12 cellular contexts compared by ENCODE assay signal in the genomic region with DNA sequence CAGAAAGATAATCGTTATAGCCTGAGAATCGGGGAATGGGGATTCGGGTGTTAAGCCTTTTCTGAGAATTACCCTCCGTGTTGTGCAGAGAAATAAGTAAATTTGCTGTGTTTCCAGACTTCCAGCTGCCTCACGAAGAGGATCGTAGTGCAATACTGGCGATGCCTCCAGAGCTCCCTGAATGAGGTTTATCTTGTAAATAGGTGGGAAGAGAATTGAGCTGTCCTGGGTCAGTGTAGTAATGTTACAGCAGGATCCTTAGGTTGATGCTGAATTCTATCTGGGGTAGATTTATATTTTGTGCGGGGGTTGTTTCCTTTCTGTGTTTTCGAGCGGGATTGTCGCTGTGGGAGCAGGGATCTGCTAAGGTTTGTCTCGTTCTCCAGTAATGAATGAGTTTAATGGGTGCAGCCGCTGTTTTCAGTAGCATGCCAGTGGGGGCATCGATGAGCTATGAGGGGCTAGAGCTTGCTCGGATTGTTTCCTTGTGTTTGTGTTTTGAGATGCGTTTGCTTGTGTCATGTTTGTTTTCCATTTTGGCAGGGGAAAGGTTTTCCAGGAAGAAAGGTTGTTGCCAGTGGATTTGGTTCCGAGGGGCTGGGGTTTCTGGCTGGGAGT. TPM values are rescaled to one million over a fixed set of nuclear protein-coding genes. Genes with fewer than 3 reads are reported as not detected.
DNase-seq lines count a peak whose midpoint lies in the region; ATAC-seq, FAIRE-seq and TF ChIP-seq lines count a peak whose summit lies in the region.
"Not testable (repeated sequence)": the region's sequence is repeated elsewhere in the genome, so short reads cannot be mapped to it uniquely, and the experiment has no call there.
"Had no signal": no experiment of that assay in that cellular context is flagged by ENCODE, and none has a peak within 500 bp of the region (broad histone marks: within the 10 kb centered on the region; RNA-seq: fewer than 3 reads in every experiment).

No MANE protein-coding gene starts in this region.

- H4K20me1 ChIP-seq in IMR-90 (ENCODE audit: insufficient read depth, low read length); H1 (replicated peaks in 1 of 2; ENCODE audit: control insufficient read depth in 1 of 2, insufficient read depth in 2 of 2, low read length in 2 of 2); HepG2 (ENCODE audit: insufficient read depth, low read length): not testable (repeated sequence)

- H3K27ac ChIP-seq in IMR-90 (ENCODE audit: insufficient read depth, low read length); Panc1 (ENCODE audit: low read length); H1 (ENCODE audit: low read depth, low read length); HepG2 (ENCODE audit: extremely low read length, insufficient read depth, low read length); gastrocnemius medialis: not testable (repeated sequence)

- H4K91ac ChIP-seq in IMR-90 (ENCODE audit: insufficient read depth, low read depth, low read length); H1 (replicated peaks; ENCODE audit: insufficient read length, low read length): not testable (repeated sequence)

- H3K36me3 Mint-ChIP-seq in activated CD4-positive, alpha-beta T cell treated with anti-CD3 and anti-CD28 coated beads, Interleukin-2, amount 10 ng/mL, durations not matched to agents 24 days and 14 days (ENCODE audit: low read depth): not testable (repeated sequence)

- H3K27me3 Mint-ChIP-seq in activated CD4-positive, alpha-beta T cell treated with anti-CD3 and anti-CD28 coated beads, Interleukin-2, amount 10 ng/mL, durations not matched to agents 24 days and 14 days: not testable (repeated sequence)

- in situ Hi-C loops in IMR-90 (cut with MboI; ENCODE audit: low sequenced_read_pairs); Panc1 (cut with HindIII; ENCODE audit: low pct_unique_long_range_greater_than_20kb, low sequenced_read_pairs); HepG2 (cut with HindIII; ENCODE audit: extremely low pct_ligation_motif_present, low pct_unique_long_range_greater_than_20kb); gastrocnemius medialis (cut with MboI; ENCODE audit: low sequenced_read_pairs in 4 of 4): not testable (repeated sequence)

- BruUV-seq in IMR-90 (replicated peaks; lab: Mats Ljungman, UMichigan); HepG2 (replicated peaks; lab: Mats Ljungman, UMichigan): not testable (repeated sequence)
- BruUV-seq in Panc1 (replicated peaks; lab: Mats Ljungman, UMichigan): TSS peak; percentile 68

- H3K4me1 ChIP-seq in IMR-90 (ENCODE audit: control insufficient read depth, insufficient read depth, low read length); Panc1 (ENCODE audit: control insufficient read depth, insufficient read depth, low read length); H1 (replicated peaks in 1 of 4; ENCODE audit: control insufficient read depth in 3 of 4, insufficient read depth in 4 of 4, low read length in 3 of 4); HepG2 (ENCODE audit: insufficient read depth, low read length); gastrocnemius medialis: not testable (repeated sequence)

- not testable (repeated sequence) for TF ChIP-seq EP300 in H1 (IDR thresholded peaks at IDR 0.05; ENCODE audit: borderline replicate concordance in 1 of 2, low read depth in 2 of 2, low read length in 2 of 2); HepG2 (IDR thresholded peaks at IDR 0.05; ENCODE audit: low read depth in 2 of 2, low read length in 2 of 2); HepG2 (CRISPR knock-in tag; IDR thresholded peaks at IDR 0.05; ENCODE audit: borderline replicate concordance)

- H2BK15ac ChIP-seq in IMR-90 (ENCODE audit: low read depth, low read length); H1 (ENCODE audit: low read length): not testable (repeated sequence)

- dilution Hi-C loops in IMR-90 (cut with HindIII; ENCODE audit: low sequenced_read_pairs, unreplicated experiment): not testable (repeated sequence)

- H3K36me3 ChIP-seq in IMR-90 (ENCODE audit: control insufficient read depth, insufficient read depth, low read length); Panc1 (ENCODE audit: control insufficient read depth, insufficient read depth, low read length); H1 (ENCODE audit: control insufficient read depth in 2 of 4, insufficient read depth in 4 of 4, low read length in 3 of 4); HepG2 (replicated peaks in 1 of 2; ENCODE audit: control insufficient read depth in 1 of 2, insufficient read depth in 2 of 2, low read length in 2 of 2); gastrocnemius medialis: not testable (repeated sequence)

- H3K9me3 ChIP-seq in IMR-90 (ENCODE audit: control insufficient read depth, insufficient read depth, low read length); Panc1 (ENCODE audit: control insufficient read depth, insufficient read depth, low read depth, low read length); H1 (ENCODE audit: insufficient read depth in 2 of 2, low read depth in 1 of 2, low read length in 1 of 2); HepG2 (ENCODE audit: low read length); gastrocnemius medialis: not testable (repeated sequence)

- peak; percentile 36; the same call in 1 of the 2 replicates for ATAC-seq in IMR-90 (ENCODE audit: low read depth)
- ATAC-seq in Panc1: peak; percentile 20; the same call in 1 of the 2 replicates
- peak; percentile 32 for ATAC-seq in HepG2
- ATAC-seq in gastrocnemius medialis: peak; percentile 6 to 10

- CTCF ChIA-PET in IMR-90 (lab: Yijun Ruan, JAX); Panc1 (lab: Charles Lee); H1 (lab: Charles Lee; ENCODE audit: partially characterized antibody); HepG2 (lab: Yijun Ruan, JAX; ENCODE audit: low intra/inter-chr PET ratio, low total read pairs): not testable (repeated sequence)

- not testable (repeated sequence) for H3K4me1 Mint-ChIP-seq in activated CD4-positive, alpha-beta T cell treated with anti-CD3 and anti-CD28 coated beads, Interleukin-2, amount 10 ng/mL, durations not matched to agents 24 days and 14 days

- peak; percentile 39 for FAIRE-seq in GM19239 (lab: Jason Lieb, UNC)
- FAIRE-seq in H1 (lab: Jason Lieb, UNC): peak; percentile 92
- FAIRE-seq in HepG2 (lab: Jason Lieb, UNC): peak; percentile 12

- not testable (repeated sequence) for H3K14ac ChIP-seq in IMR-90 (replicated peaks; ENCODE audit: low read depth, low read length); H1 (ENCODE audit: insufficient read length)

- not testable (repeated sequence) for H3K4me2 ChIP-seq in IMR-90 (ENCODE audit: low read depth, low read length); H1 (ENCODE audit: insufficient read depth in 1 of 2, low read depth in 2 of 2, low read length in 2 of 2); HepG2 (ENCODE audit: low read depth, low read length)

- WGBS in IMR-90 (ENCODE audit: extremely low coverage in 2 of 2, insufficient read length in 1 of 2), 2 experiments: 77% methylated on average over 3 of the region's 17 CpGs; no CpG with 5 or more reads in 1 of the 2 experiments
- WGBS in H1 (ENCODE audit: extremely low coverage in 1 of 2, insufficient coverage in 1 of 2, insufficient read length in 1 of 2, insufficient replicate concordance in 2 of 2, low coverage in 1 of 2, low lambda C conversion rate in 2 of 2, missing lambda C conversion rate in 1 of 2), 2 experiments: 95% methylated on average over 7 of the region's 17 CpGs; no CpG with 5 or more reads in 1 of the 2 experiments
- 59% methylated on average over 11 of the region's 17 CpGs for WGBS in HepG2 (ENCODE audit: low lambda C conversion rate)

- H3K9me1 ChIP-seq in IMR-90 (ENCODE audit: insufficient read depth, low read length): not testable (repeated sequence)

- not testable (repeated sequence) for H2AK5ac ChIP-seq in IMR-90 (ENCODE audit: low read depth, low read length); H1 (ENCODE audit: low read depth, low read length)

- not testable (repeated sequence) for H3K79me2 ChIP-seq in H1 (ENCODE audit: control insufficient read depth in 1 of 2, insufficient read depth in 2 of 2, low read length in 2 of 2); HepG2 (ENCODE audit: insufficient read depth, low read length)

- not testable (repeated sequence) for H3K79me1 ChIP-seq in IMR-90 (ENCODE audit: low read depth in 1 of 2, low read length in 2 of 2); H1 (ENCODE audit: low read depth, low read length)

- H3K23me2 ChIP-seq in H1 (ENCODE audit: low read depth, low read length): not testable (repeated sequence)

- POLR2A ChIA-PET in IMR-90 (lab: Charles Lee; ENCODE audit: unreplicated experiment); Panc1 (lab: Charles Lee); H1 (lab: Charles Lee; ENCODE audit: partially characterized antibody); HepG2 (lab: Yijun Ruan, JAX): not testable (repeated sequence)

- not testable (repeated sequence) for H2BK5ac ChIP-seq in IMR-90 (ENCODE audit: low read depth, low read length, poor library complexity, severe bottlenecking); H1 (ENCODE audit: low read depth, low read length)

- H2BK12ac ChIP-seq in H1 (ENCODE audit: low read depth, low read length): not testable (repeated sequence)

- not testable (repeated sequence) for H4K8ac ChIP-seq in IMR-90 (ENCODE audit: low read depth in 2 of 2, low read length in 2 of 2); H1 (ENCODE audit: extremely low read depth, insufficient read depth, low read length)

- H3K4me3 ChIP-seq in IMR-90 (ENCODE audit: insufficient read depth, low read depth, low read length); Panc1 (ENCODE audit: low read depth in 2 of 2, low read length in 2 of 2); H1 (ENCODE audit: extremely low read depth in 1 of 4, insufficient read depth in 2 of 4, low read depth in 3 of 4, low read length in 4 of 4); HepG2 (replicated peaks in 1 of 3; ENCODE audit: insufficient read depth in 1 of 3, low read depth in 2 of 3, low read length in 3 of 3); gastrocnemius medialis: not testable (repeated sequence)

- not testable (repeated sequence) for H2BK120ac ChIP-seq in IMR-90 (ENCODE audit: low read depth, low read length); H1 (replicated peaks; ENCODE audit: low read depth, low read length)

- not testable (repeated sequence) for H3K9me3 Mint-ChIP-seq in activated CD4-positive, alpha-beta T cell treated with anti-CD3 and anti-CD28 coated beads, Interleukin-2, amount 10 ng/mL, durations not matched to agents 24 days and 14 days

- not testable (repeated sequence) for TF ChIP-seq RAD21 in IMR-90 (IDR thresholded peaks at IDR 0.05; ENCODE audit: low read length); H1 (IDR thresholded peaks at IDR 0.05 in 1 of 2, conservative IDR thresholded peaks at IDR 0.05 in 1 of 2; ENCODE audit: low read depth in 2 of 2, low read length in 2 of 2); HepG2 (CRISPR knock-in tag; IDR thresholded peaks at IDR 0.05)

- H3K23ac ChIP-seq in IMR-90 (ENCODE audit: low read depth, low read length); H1 (ENCODE audit: insufficient read length): not testable (repeated sequence)

- H3K27ac Mint-ChIP-seq in activated CD4-positive, alpha-beta T cell treated with anti-CD3 and anti-CD28 coated beads, Interleukin-2, amount 10 ng/mL, durations not matched to agents 24 days and 14 days: not testable (repeated sequence)

- not testable (repeated sequence) for H2AFZ ChIP-seq in IMR-90 (replicated peaks; ENCODE audit: low read length, poor library complexity); H1 (ENCODE audit: low read length); HepG2 (ENCODE audit: low read length)

- not testable (repeated sequence) for H3K4ac ChIP-seq in IMR-90 (ENCODE audit: low read depth, low read length); H1 (replicated peaks; ENCODE audit: insufficient read length, low read depth, low read length)

- not testable (repeated sequence) for H4K5ac ChIP-seq in IMR-90 (ENCODE audit: low read depth, low read length); H1 (ENCODE audit: insufficient read length, low read depth, low read length)

- TF ChIP-seq CTCF in IMR-90 (conservative IDR thresholded peaks at IDR 0.05; ENCODE audit: low read depth, low read length); Panc1 (IDR thresholded peaks at IDR 0.05); H1 (IDR thresholded peaks at IDR 0.05; ENCODE audit: control extremely low read depth in 1 of 3, insufficient read depth in 1 of 3, low read depth in 1 of 3, low read length in 3 of 3); HepG2 (CRISPR knock-in tag; IDR thresholded peaks at IDR 0.05); gastrocnemius medialis (IDR thresholded peaks at IDR 0.05 in 4 of 5, conservative IDR thresholded peaks at IDR 0.05 in 1 of 5): not testable (repeated sequence)

- not testable (repeated sequence) for H2AK9ac ChIP-seq in IMR-90 (replicated peaks; ENCODE audit: low read depth, low read length, poor library complexity)

- not testable (repeated sequence) for H2BK20ac ChIP-seq in IMR-90 (ENCODE audit: low read depth, low read length); H1 (ENCODE audit: low read length)

- not testable (repeated sequence) for H3K4me3 Mint-ChIP-seq in activated CD4-positive, alpha-beta T cell treated with anti-CD3 and anti-CD28 coated beads, Interleukin-2, amount 10 ng/mL, durations not matched to agents 24 days and 14 days

- H3K9ac ChIP-seq in IMR-90 (ENCODE audit: low read depth, low read length); H1 (replicated peaks in 1 of 4; ENCODE audit: extremely low read depth in 1 of 4, low read depth in 3 of 4, low read length in 3 of 4); HepG2 (ENCODE audit: insufficient read depth, low read depth, low read length): not testable (repeated sequence)

- not testable (repeated sequence) for TF ChIP-seq POLR2A in IMR-90 (IDR thresholded peaks at IDR 0.05; ENCODE audit: low read depth, low read length); H1 (IDR thresholded peaks at IDR 0.05; ENCODE audit: control extremely low read depth in 1 of 2, low read depth in 2 of 2, low read length in 2 of 2); HepG2 (IDR thresholded peaks at IDR 0.05; ENCODE audit: insufficient read depth in 1 of 2, low read depth in 2 of 2, low read length in 2 of 2); gastrocnemius medialis (IDR thresholded peaks at IDR 0.05)

- DNase-seq in GM19239 (ENCODE audit: insufficient read length, low spot score); IMR-90; Panc1 (ENCODE audit: low read depth, low spot score); HepG2 (ENCODE audit: low spot score); gastrocnemius medialis: not testable (repeated sequence)
- DNase-seq in activated CD4-positive, alpha-beta T cell treated with anti-CD3 and anti-CD28 coated beads, Interleukin-2, amount 10 ng/mL, durations not matched to agents 24 days and 14 days: peak; percentile 58
- peak in 1 of 2 experiments; percentile 69 for DNase-seq in H1 (ENCODE audit: low read depth in 1 of 2, low spot score in 2 of 2)

- not testable (repeated sequence) for H3K56ac ChIP-seq in IMR-90 (ENCODE audit: extremely low read depth, insufficient read depth, low read length); H1 (replicated peaks; ENCODE audit: insufficient read length, low read depth, low read length)

- H3K27me3 ChIP-seq in IMR-90 (ENCODE audit: control insufficient read depth, insufficient read depth, low read length); Panc1 (ENCODE audit: control insufficient read depth, insufficient read depth, low read length); H1 (replicated peaks in 1 of 4; ENCODE audit: control insufficient read depth in 3 of 4, extremely low read depth in 1 of 4, insufficient read depth in 3 of 4, low read length in 3 of 4); HepG2 (ENCODE audit: control insufficient read depth in 1 of 2, insufficient read depth in 2 of 2, low read length in 2 of 2); gastrocnemius medialis: not testable (repeated sequence)

- H3K18ac ChIP-seq in IMR-90 (ENCODE audit: low read depth, low read length); H1 (ENCODE audit: extremely low read depth, low read length): not testable (repeated sequence)

- intact Hi-C loops in IMR-90 (cut with micrococcal nuclease); Panc1 (cut with micrococcal nuclease; ENCODE audit: unreplicated experiment); activated CD4-positive, alpha-beta T cell treated with anti-CD3 and anti-CD28 coated beads, Interleukin-2, amount 10 ng/mL, durations not matched to agents 24 days and 14 days (cut with micrococcal nuclease); HepG2 (cut with micrococcal nuclease; ENCODE audit: unreplicated experiment); gastrocnemius medialis (cut with DNase I; ENCODE audit: low total_unique reads): not testable (repeated sequence)

RNA-seq across cellular contexts. Expression of a gene that starts 9.8 kb away (rescaled TPM):
- total RNA-seq in IMR-90 (2012; rRNA removed) (not detected in 2 replicates), Panc1 (2021; ENCODE audit: unreplicated experiment) (not detected), HepG2 (2016; rRNA removed; fragmentation: Illumina TruSeq; extraction: Trizol) (not detected in 2 replicates), gastrocnemius medialis (under 1 TPM in 2 of 4 donors, not detected in 2; 0.15 to 0.80 TPM)
- polyA plus RNA-seq in IMR-90 (2012; rRNA removed) (not detected in 2 replicates), H1 (2011; rRNA removed) (not detected in 2 replicates), HepG2 (2011; rRNA removed) (not detected in 2 replicates)
- polyA plus RNA-seq in IMR-90 (2012; cell fraction: cytosol; rRNA removed): not detected in 2 replicates
- polyA plus RNA-seq in IMR-90 (2012; cell fraction: nucleus; rRNA removed; ENCODE audit: low replicate concordance): not detected in 2 replicates
- not detected for polyA plus RNA-seq in Panc1 (2012; ENCODE audit: insufficient read length)
- total RNA-seq in activated CD4-positive, alpha-beta T cell treated with anti-CD3 and anti-CD28 coated beads, Interleukin-2, amount 10 ng/mL, durations not matched to agents 24 days and 14 days: not detected in 2 replicates
- total RNA-seq in H1 (2021; fragmentation: NEBNext Ultra II Directional; extraction: Animal tissue kit (Norgen Biotek cat#: 25700)): not detected in 2 replicates
- polyA plus RNA-seq in H1 (2011; cell fraction: cytosol; rRNA removed): not detected
- not detected for polyA plus RNA-seq in H1 (2011; cell fraction: nucleus; rRNA removed)
- not detected in 4 replicates for polyA plus RNA-seq in H1 (2012, experiment 1 of 2)
- polyA plus RNA-seq in H1 (2012, experiment 2 of 2): not detected
- not detected for polyA plus RNA-seq in H1 (2013, experiment 1 of 2)
- not detected for polyA plus RNA-seq in H1 (2013, experiment 2 of 2)
- not detected in 2 replicates for polyA minus RNA-seq in H1 (2011; rRNA and poly(A)+ RNA removed)
- not detected for polyA minus RNA-seq in H1 (2011; cell fraction: cytosol; rRNA and poly(A)+ RNA removed)
- polyA minus RNA-seq in H1 (2011; cell fraction: nucleus; rRNA and poly(A)+ RNA removed): not detected
- total RNA-seq in HepG2 (2016; cell fraction: cytosol; rRNA removed; fragmentation: Illumina TruSeq; extraction: Trizol; ENCODE audit: low read depth): not detected in 2 replicates
- total RNA-seq in HepG2 (2016; cell fraction: insoluble cytoplasmic fraction; rRNA removed; fragmentation: Illumina TruSeq; extraction: Trizol): not detected in 2 replicates
- not detected in 2 replicates for total RNA-seq in HepG2 (2016; cell fraction: membrane; rRNA removed; fragmentation: Illumina TruSeq; extraction: Trizol)
- total RNA-seq in HepG2 (2016; cell fraction: nucleus; rRNA removed; fragmentation: Illumina TruSeq; extraction: Trizol): not detected in 2 replicates
- polyA plus RNA-seq in HepG2 (2011; cell fraction: cytosol; rRNA removed): not detected in 2 replicates
- polyA plus RNA-seq in HepG2 (2011; cell fraction: nucleus; rRNA removed): not detected in 2 replicates
- not detected in 2 replicates for polyA plus RNA-seq in HepG2 (2012)
- polyA plus RNA-seq in HepG2 (2016; cell fraction: cytosol; fragmentation: Illumina TruSeq; extraction: Trizol; ENCODE audit: low read depth): not detected in 2 replicates
- polyA plus RNA-seq in HepG2 (2016; cell fraction: insoluble cytoplasmic fraction; fragmentation: Illumina TruSeq; extraction: Trizol; ENCODE audit: low read depth): not detected in 2 replicates
- not detected in 2 replicates for polyA plus RNA-seq in HepG2 (2016; cell fraction: membrane; fragmentation: Illumina TruSeq; extraction: Trizol; ENCODE audit: low read depth)
- not detected in 2 replicates for polyA plus RNA-seq in HepG2 (2016; cell fraction: nucleus; fragmentation: Illumina TruSeq; extraction: Trizol; ENCODE audit: insufficient read depth, low read depth)
- polyA minus RNA-seq in HepG2 (2011; rRNA and poly(A)+ RNA removed; ENCODE audit: low replicate concordance): not detected in 2 replicates
- not detected in 2 replicates for polyA minus RNA-seq in HepG2 (2011; cell fraction: cytosol; rRNA and poly(A)+ RNA removed)
- polyA minus RNA-seq in HepG2 (2011; cell fraction: nucleus; rRNA and poly(A)+ RNA removed): not detected in 2 replicates
- total RNA-seq: A172; CD4-positive, CD25-positive, alpha-beta regulatory T cell; CD8-positive, alpha-beta memory T cell; GM23248; H9 had no signal
- polyA plus RNA-seq: CD4-positive, CD25-positive, alpha-beta regulatory T cell; CD8-positive, alpha-beta memory T cell; GM23248 had no signal
